ENCODE assay signal across 13 cellular contexts in genomic region chr7:131540491-131541162, GRCh38. TPM values are rescaled to one million over a fixed set of nuclear protein-coding genes. Genes with fewer than 3 reads are reported as not detected.
DNase-seq lines count a peak whose midpoint lies in the region; ATAC-seq and TF ChIP-seq lines count a peak whose summit lies in the region.
"Had no signal": no experiment of that assay in that cellular context is flagged by ENCODE, and none has a peak within 500 bp of the region (broad histone marks: within the 10 kb centered on the region; RNA-seq: fewer than 3 reads in every experiment).

No MANE protein-coding gene starts in this region.

- peaks cover 77% of the 10 kb centered on the region for H3K36me3 Mint-ChIP-seq in endodermal cell (ENCODE audit: low read depth)
- H3K36me3 Mint-ChIP-seq: CD8-positive, alpha-beta memory T cell had no signal

- H3K36me3 ChIP-seq in endodermal cell (ENCODE audit: control insufficient read depth, insufficient read depth, low read length) (peaks cover 95% of the 10 kb centered on the region), subcutaneous abdominal adipose tissue (ENCODE audit: control insufficient read depth in 5 of 5, insufficient read depth in 5 of 5, low read length in 5 of 5) (no peaks in the 10 kb centered on the region)
- H3K36me3 ChIP-seq: neural progenitor cell had no signal

- no peak overlapping the region for H3K4me3 ChIP-seq in LNCaP clone FGC (ENCODE audit: low read depth, low read length)
- no peak overlapping the region for H3K4me3 ChIP-seq in endodermal cell (ENCODE audit: low read length)
- no peak overlapping the region for H3K4me3 ChIP-seq in subcutaneous abdominal adipose tissue (ENCODE audit: low read depth in 1 of 5, low read length in 5 of 5)
- H3K4me3 ChIP-seq: GM12878, neural progenitor cell had no signal

- peaks cover 55% of the 10 kb centered on the region for H3K4me1 Mint-ChIP-seq in endodermal cell

- H3K27me3 ChIP-seq in endodermal cell (ENCODE audit: control insufficient read depth, insufficient read depth, low read length, poor library complexity, severe bottlenecking) (no peaks in the 10 kb centered on the region), subcutaneous abdominal adipose tissue (ENCODE audit: control insufficient read depth in 5 of 5, insufficient read depth in 4 of 5, low read length in 5 of 5) (no peaks in the 10 kb centered on the region)
- H3K27me3 ChIP-seq: neural progenitor cell had no signal

- H3K9ac ChIP-seq in endodermal cell (ENCODE audit: extremely low read depth, low read length, poor library complexity, severe bottlenecking) (no peak overlapping the region), subcutaneous abdominal adipose tissue (ENCODE audit: low read length in 5 of 5) (no peak overlapping the region)
- H3K9ac ChIP-seq: neural progenitor cell had no signal

- H3K9me3 Mint-ChIP-seq in endodermal cell = no peaks in the 10 kb centered on the region
- H3K9me3 Mint-ChIP-seq: CD8-positive, alpha-beta memory T cell; neural progenitor cell had no signal

- H3K9me3 ChIP-seq in endodermal cell (ENCODE audit: control insufficient read depth, low read length) (no peaks in the 10 kb centered on the region), subcutaneous abdominal adipose tissue (ENCODE audit: control insufficient read depth in 5 of 5, low read length in 5 of 5) (no peaks in the 10 kb centered on the region)

- no peak overlapping the region for H3K27ac ChIP-seq in endodermal cell (ENCODE audit: low read depth, low read length)
- H3K27ac ChIP-seq in subcutaneous abdominal adipose tissue (ENCODE audit: low read depth, low read length) = peak overlapping the region; percentile 69
- H3K27ac ChIP-seq: neural progenitor cell had no signal

- no peak overlapping the region for H3K4me3 Mint-ChIP-seq in endodermal cell
- H3K4me3 Mint-ChIP-seq: CD8-positive, alpha-beta memory T cell; neural progenitor cell had no signal

- DNase-seq in LNCaP clone FGC (ENCODE audit: low read depth) = peak; percentile 31
- DNase-seq in endodermal cell = peak; percentile 62
- peak; percentile 90 to 95 for DNase-seq in lung microvascular endothelial cell (ENCODE audit: low read depth in 2 of 2)
- DNase-seq in iPS-NIHi7 (ENCODE audit: extremely low spot score) = no peak
- no peak for DNase-seq in T-helper 1 cell
- DNase-seq in NCI-H1105 (lab: John Stamatoyannopoulos, UW) = no peak
- DNase-seq: CD8-positive, alpha-beta memory T cell; head of caudate nucleus; RPMI8226 had no signal

- no peaks in the 10 kb centered on the region for H3K27me3 Mint-ChIP-seq in endodermal cell (ENCODE audit: insufficient read depth)

- H3K4me1 ChIP-seq in endodermal cell (ENCODE audit: control insufficient read depth, insufficient read depth, low read length) = peaks cover 34% of the 10 kb centered on the region
- H3K4me1 ChIP-seq in subcutaneous abdominal adipose tissue (ENCODE audit: control insufficient read depth in 5 of 5, insufficient read depth in 5 of 5, low read length in 5 of 5) = peaks cover 0 to 83% (median 21%) of the 10 kb centered on the region in 5 donors

- no peak for ATAC-seq in GM21737 (IDR thresholded peaks at IDR 0.05; ENCODE audit: unreplicated experiment)
- ATAC-seq: GM12878 had no signal

- TF ChIP-seq CTCF in LNCaP clone FGC (IDR thresholded peaks at IDR 0.05; ENCODE audit: control insufficient read depth, extremely low read depth, insufficient read depth) (peak; percentile 45), endodermal cell (conservative IDR thresholded peaks at IDR 0.05) (peak; percentile 45)

- H3K27ac Mint-ChIP-seq in endodermal cell = peak overlapping the region; percentile 79
- H3K27ac Mint-ChIP-seq: neural progenitor cell had no signal

- 81 to 85% methylated on average over 17 to 18 of the region's 18 CpGs for WGBS in endodermal cell (ENCODE audit: insufficient coverage in 1 of 2, insufficient read length in 1 of 2), 2 experiments

RNA-seq across cellular contexts. Expression of gene PODXL, which starts 15.8 kb away (rescaled TPM):
- total RNA-seq in endodermal cell (100 to 1,000 TPM; 523 to 701 TPM), lung microvascular endothelial cell (75.0 and 152 TPM in 2 replicates)
- polyA plus RNA-seq in endodermal cell (2013, experiment 1 of 2) = 279 TPM
- polyA plus RNA-seq in endodermal cell (2013, experiment 2 of 2) = 257 TPM

Comparison
In these comparisons a context has a peak if more than half of its experiments do, and no peak if none do; other contexts are left out.
1. DNase-seq: peak in LNCaP clone FGC (single experiment), endodermal cell (single experiment) and lung microvascular endothelial cell (2 of 2); none in iPS-NIHi7 (single experiment), T-helper 1 cell (0 of 5) and NCI-H1105 (single experiment).